18 cellular contexts compared by ENCODE assay signal in genomic region chr10:88004451-88004850, GRCh38.
DNase-seq lines count a peak whose midpoint lies in the region; TF ChIP-seq lines count a peak whose summit lies in the region.
"Had no signal": no experiment of that assay in that cellular context is flagged by ENCODE, and none has a peak within 500 bp of the region (broad histone marks: within the 10 kb centered on the region; RNA-seq: fewer than 3 reads in every experiment).

No MANE protein-coding gene starts in this region.

- no peaks in the 10 kb centered on the region for H3K27me3 ChIP-seq in tibial artery
- H3K27me3 ChIP-seq: pancreas, transverse colon had no signal

- TF ChIP-seq CTCF in fibroblast of the aortic adventitia (IDR thresholded peaks at IDR 0.05; ENCODE audit: insufficient read depth, low read length) (no peak), tibial artery (IDR thresholded peaks at IDR 0.05) (no peak), GM20000 (IDR thresholded peaks at IDR 0.05; ENCODE audit: extremely low read depth, missing control alignments) (no peak)

- H3K9me3 ChIP-seq in tibial artery, result no peaks in the 10 kb centered on the region
- H3K9me3 ChIP-seq: pancreas had no signal

- intact Hi-C loops in tibial artery (cut with DNase I; ENCODE audit: low total_unique reads), result no loop called here

- in situ Hi-C loops in SK-MEL-5 (cut with HindIII; ENCODE audit: low pct_unique_long_range_greater_than_20kb, low sequenced_read_pairs), result no loop called here

- DNase-seq in GM03348 (ENCODE audit: low spot score) (peak; percentile 21), SK-MEL-5 (ENCODE audit: low read depth, low spot score) (peak; percentile 59), fibroblast of the aortic adventitia (ENCODE audit: low read depth) (peak; percentile 73), tibial artery (no peak), GM20000 (ENCODE audit: low spot score) (no peak), retina (no peak), iPS-NIHi11 (ENCODE audit: low spot score) (no peak)
- DNase-seq: activated CD4-positive, alpha-beta T cell treated with anti-CD3 and anti-CD28 coated beads for 36 hours; activated CD8-positive, alpha-beta memory T cell treated with anti-CD3 and anti-CD28 coated beads, Interleukin-2, amount 50 U/mL, for 48 hours; activated gamma-delta T cell treated with Interleukin-2 at 50 U/mL for 16 hours; aorta; CD4-positive, alpha-beta T cell; cortex of kidney; hippocampal formation; NCI-H187; pancreas; SHP77 treated with DMSO at 0.1 percent for 48 hours; transverse colon had no signal

- no peaks in the 10 kb centered on the region for H3K36me3 ChIP-seq in tibial artery
- H3K36me3 ChIP-seq: pancreas, transverse colon had no signal

- H3K4me1 ChIP-seq in tibial artery, result peaks cover 0 to 19% (median 2%) of the 10 kb centered on the region in 4 donors
- H3K4me1 ChIP-seq: pancreas, transverse colon had no signal

- H3K27ac ChIP-seq in tibial artery, result peak overlapping the region; percentile 20 to 45
- H3K27ac ChIP-seq: pancreas, transverse colon had no signal

- no peak overlapping the region for H3K4me3 ChIP-seq in fibroblast of the aortic adventitia (ENCODE audit: low read depth, low read length)
- no peak overlapping the region for H3K4me3 ChIP-seq in tibial artery
- H3K4me3 ChIP-seq: pancreas, transverse colon had no signal

Comparison
In these comparisons a context has a peak if more than half of its experiments do, and no peak if none do; other contexts are left out.
1. DNase-seq: peak in GM03348 (single experiment), SK-MEL-5 (single experiment) and fibroblast of the aortic adventitia (single experiment); none in tibial artery (0 of 2), GM20000 (single experiment), retina (single experiment) and iPS-NIHi11 (single experiment).